8 cellular contexts compared by ENCODE assay signal in genomic region chr2:54657664-54658083, GRCh38.
A peak's percentile ranks its signal among the peaks of the same experiment; 100 is the strongest.
DNase-seq lines count a peak whose midpoint lies in the region; ATAC-seq, FAIRE-seq and TF ChIP-seq lines count a peak whose summit lies in the region.

No MANE protein-coding gene starts in this region.

- H3K36me3 ChIP-seq in GM23248 (ENCODE audit: low read depth) (peaks cover 86% of the 10 kb centered on the region), Peyer's patch (peaks cover 0 to 95% (median 3%) of the 10 kb centered on the region in 3 donors), ascending aorta (peaks cover 81 to 99% of the 10 kb centered on the region in 2 donors), kidney (ENCODE audit: control insufficient read depth in 1 of 2, insufficient read depth in 2 of 2, low read length in 2 of 2) (peaks cover 64 to 93% of the 10 kb centered on the region in 2 donors)

- H3F3A ChIP-seq in GM23248 (ENCODE audit: insufficient read depth), result peaks cover 34% of the 10 kb centered on the region

- H3K9ac ChIP-seq in GM23248 (no peak overlapping the region), kidney (ENCODE audit: low read length in 2 of 2) (no peak overlapping the region)

- H2AFZ ChIP-seq in GM23248, result no peak overlapping the region

- 0 out of 2 replicates have a peak, but pooled peaks cover 5% of the 10 kb centered on the region for H4K20me1 ChIP-seq in GM23248 (ENCODE audit: insufficient read depth)

- H3K4me2 ChIP-seq in GM23248 (ENCODE audit: unreplicated experiment), result no peak overlapping the region

- FAIRE-seq in kidney (lab: Jason Lieb, UNC) (no peak), frontal cortex (lab: Jason Lieb, UNC) (no peak)

- peaks cover 11% of the 10 kb centered on the region for H3K4me1 ChIP-seq in GM23248 (ENCODE audit: insufficient read depth)
- no peaks in the 10 kb centered on the region for H3K4me1 ChIP-seq in Peyer's patch
- no peaks in the 10 kb centered on the region for H3K4me1 ChIP-seq in ascending aorta
- H3K4me1 ChIP-seq in kidney (ENCODE audit: control insufficient read depth in 1 of 2, insufficient read depth in 1 of 2, low read depth in 1 of 2, low read length in 2 of 2), result no peaks in the 10 kb centered on the region

- no peaks in the 10 kb centered on the region for H3K27me3 ChIP-seq in GM23248 (replicated peaks; ENCODE audit: insufficient read depth)
- H3K27me3 ChIP-seq in Peyer's patch, result no peaks in the 10 kb centered on the region
- H3K27me3 ChIP-seq in ascending aorta, result no peaks in the 10 kb centered on the region

- TF ChIP-seq POLR2A in Peyer's patch (IDR thresholded peaks at IDR 0.05), result no peak

- H3K27ac ChIP-seq in GM23248 (no peak overlapping the region), Peyer's patch (peak overlapping the region in 1 of 4 donors; percentile 3), ascending aorta (peak overlapping the region in 1 of 2 donors; percentile 12), kidney (ENCODE audit: low read depth in 2 of 2, low read length in 2 of 2) (peak overlapping the region in 1 of 2 donors; percentile 54)

- in situ Hi-C loops in GM23248 (cut with MboI), result no loop called here

- intact Hi-C loops in ascending aorta (cut with DNase I), result no loop called here
- intact Hi-C loops in kidney (cut with DNase I), result no loop called here

- no peak for ATAC-seq in HG02970 (IDR thresholded peaks at IDR 0.05; ENCODE audit: low FRiP score, unreplicated experiment)

- no peaks in the 10 kb centered on the region for H3K9me2 ChIP-seq in GM23248 (ENCODE audit: insufficient read depth)

- peak in 5 of 6 experiments; percentile 26 to 65 (median 57) for TF ChIP-seq CTCF in Peyer's patch (IDR thresholded peaks at IDR 0.05)
- peak; percentile 26 to 45 (median 42) for TF ChIP-seq CTCF in ascending aorta (IDR thresholded peaks at IDR 0.05)
- peak; percentile 45 for TF ChIP-seq CTCF in kidney (IDR thresholded peaks at IDR 0.05; ENCODE audit: borderline replicate concordance, extremely low read depth, insufficient read depth)

- H3K79me2 ChIP-seq in GM23248 (ENCODE audit: insufficient read depth), result no peaks in the 10 kb centered on the region

- no peak overlapping the region for H3K4me3 ChIP-seq in GM23248
- no peak overlapping the region for H3K4me3 ChIP-seq in Peyer's patch
- H3K4me3 ChIP-seq in ascending aorta, result no peak overlapping the region
- no peak overlapping the region for H3K4me3 ChIP-seq in kidney (ENCODE audit: low read length in 2 of 2)

- whole genome bisulfite sequencing in GM23248 (ENCODE audit: low coverage in 1 of 2, low lambda C conversion rate in 2 of 2, missing lambda C conversion rate in 2 of 2), 2 experiments, result 84 to 90% methylated on average over 12 of the region's 12 CpGs

- H3K9me3 ChIP-seq in GM23248 (ENCODE audit: low read depth) (no peaks in the 10 kb centered on the region), Peyer's patch (no peaks in the 10 kb centered on the region), ascending aorta (no peaks in the 10 kb centered on the region), kidney (ENCODE audit: control insufficient read depth in 1 of 2, low read length in 2 of 2) (no peaks in the 10 kb centered on the region)

- peak; percentile 32 for DNase-seq in DMS114 treated with DMSO at 0.1 percent for 48 hours (lab: John Stamatoyannopoulos, UW; ENCODE audit: unreplicated experiment)
- DNase-seq in GM23248, result peak; percentile 60
- peak in 2 of 3 donors; percentile 61 to 81 for DNase-seq in Peyer's patch
- no peak for DNase-seq in ascending aorta (ENCODE audit: low spot score in 2 of 2)
- DNase-seq in kidney, result no peak
- DNase-seq in stimulated activated CD4-positive, alpha-beta T cell treated with anti-CD3 and anti-CD28 coated beads, TNF-alpha, amount 100 ng/mL, for 48 hours (ENCODE audit: low read depth in 3 of 3), result peak in 2 of 3 donors; percentile 9 to 14
- no peak for DNase-seq in frontal cortex (ENCODE audit: low spot score in 2 of 2)

Comparison
In these comparisons a context has a peak if more than half of its experiments do, and no peak if none do; other contexts are left out.
1. DNase-seq: peak in DMS114 treated with DMSO at 0.1 percent for 48 hours (single experiment), GM23248 (single experiment), Peyer's patch (2 of 3) and stimulated activated CD4-positive, alpha-beta T cell treated with anti-CD3 and anti-CD28 coated beads, TNF-alpha, amount 100 ng/mL, for 48 hours (2 of 3); none in ascending aorta (0 of 2), kidney (single experiment) and frontal cortex (0 of 2).
2. Peak in every context shown above with its lines, with median percentiles within 50 percentile points of each other: CTCF ChIP-seq.